16 cellular contexts compared by ENCODE assay signal in genomic region chr12:118689793-118690192, GRCh38.
DNase-seq lines count a peak whose midpoint lies in the region; ATAC-seq and TF ChIP-seq lines count a peak whose summit lies in the region.
"Had no signal": no experiment of that assay in that cellular context is flagged by ENCODE, and none has a peak within 500 bp of the region (broad histone marks: within the 10 kb centered on the region; RNA-seq: fewer than 3 reads in every experiment).

No MANE protein-coding gene starts in this region.

- H3K4me1 Mint-ChIP-seq in nephron = peaks cover 57% of the 10 kb centered on the region

- no peaks in the 10 kb centered on the region for H3K27me3 ChIP-seq in uterus
- H3K27me3 ChIP-seq: cardiac muscle cell, neutrophil, suprapubic skin had no signal

- ATAC-seq in GM19328 (IDR thresholded peaks at IDR 0.05; ENCODE audit: unreplicated experiment) (peak; percentile 53), GM21786 (IDR thresholded peaks at IDR 0.05; ENCODE audit: unreplicated experiment) (peak; percentile 58), HG03469 (IDR thresholded peaks at IDR 0.05; ENCODE audit: unreplicated experiment) (peak; percentile 87)

- H3K4me1 ChIP-seq in uterus = no peaks in the 10 kb centered on the region
- H3K4me1 ChIP-seq: suprapubic skin had no signal

- DNase-seq in uterus (no peak), UCSD-AML1 (lab: John Stamatoyannopoulos, UW; ENCODE audit: unreplicated experiment) (no peak), NCI-H226 (no peak), DMS53 (lab: John Stamatoyannopoulos, UW) (no peak)
- DNase-seq: activated CD4-positive, alpha-beta memory T cell treated with anti-CD3 and anti-CD28 coated beads for 36 hours; activated naive CD4-positive, alpha-beta T cell treated with Interleukin-2 at 50 U/mL for 16 hours; CD4-positive, alpha-beta T cell; NCI-H1105 treated with DMSO at 0.1 percent for 48 hours; small intestine had no signal

- no peak overlapping the region for H3K4me3 ChIP-seq in uterus
- H3K4me3 ChIP-seq: cardiac muscle cell, suprapubic skin had no signal

- no peak overlapping the region for H3K4me3 Mint-ChIP-seq in nephron
- H3K4me3 Mint-ChIP-seq: activated CD4-positive, alpha-beta memory T cell treated with anti-CD3 and anti-CD28 coated beads for 36 hours; CD4-positive, alpha-beta T cell had no signal

- H3K9me3 ChIP-seq in uterus = no peaks in the 10 kb centered on the region
- H3K9me3 ChIP-seq: neutrophil, suprapubic skin had no signal

- no peaks in the 10 kb centered on the region for H3K36me3 ChIP-seq in uterus
- H3K36me3 ChIP-seq: cardiac muscle cell, neutrophil, suprapubic skin had no signal

- peak overlapping the region; percentile 43 to 79 (median 59) for H3K27ac Mint-ChIP-seq in nephron
- H3K27ac Mint-ChIP-seq: activated CD4-positive, alpha-beta memory T cell treated with anti-CD3 and anti-CD28 coated beads for 36 hours; CD4-positive, alpha-beta T cell had no signal

- H3K27me3 Mint-ChIP-seq in nephron (ENCODE audit: low read depth) = no peaks in the 10 kb centered on the region
- H3K27me3 Mint-ChIP-seq: activated CD4-positive, alpha-beta memory T cell treated with anti-CD3 and anti-CD28 coated beads for 36 hours; CD4-positive, alpha-beta T cell had no signal

- no peak overlapping the region for H3K27ac ChIP-seq in uterus
- H3K27ac ChIP-seq: cardiac muscle cell, neutrophil, suprapubic skin had no signal

- no peaks in the 10 kb centered on the region for H3K36me3 Mint-ChIP-seq in nephron (ENCODE audit: low read depth)
- H3K36me3 Mint-ChIP-seq: activated CD4-positive, alpha-beta memory T cell treated with anti-CD3 and anti-CD28 coated beads for 36 hours had no signal

- no peak for TF ChIP-seq POLR2A in uterus (IDR thresholded peaks at IDR 0.05)

- intact Hi-C loops in uterus (cut with DNase I; ENCODE audit: low total_unique reads) = no loop called here

- TF ChIP-seq CTCF in nephron (IDR thresholded peaks at IDR 0.05; ENCODE audit: unreplicated experiment in 3 of 3) (no peak), uterus (IDR thresholded peaks at IDR 0.05) (no peak)

- H3K9me3 Mint-ChIP-seq in nephron = peaks cover 3% of the 10 kb centered on the region
